8 cellular contexts compared by ENCODE assay signal in the genomic region with DNA sequence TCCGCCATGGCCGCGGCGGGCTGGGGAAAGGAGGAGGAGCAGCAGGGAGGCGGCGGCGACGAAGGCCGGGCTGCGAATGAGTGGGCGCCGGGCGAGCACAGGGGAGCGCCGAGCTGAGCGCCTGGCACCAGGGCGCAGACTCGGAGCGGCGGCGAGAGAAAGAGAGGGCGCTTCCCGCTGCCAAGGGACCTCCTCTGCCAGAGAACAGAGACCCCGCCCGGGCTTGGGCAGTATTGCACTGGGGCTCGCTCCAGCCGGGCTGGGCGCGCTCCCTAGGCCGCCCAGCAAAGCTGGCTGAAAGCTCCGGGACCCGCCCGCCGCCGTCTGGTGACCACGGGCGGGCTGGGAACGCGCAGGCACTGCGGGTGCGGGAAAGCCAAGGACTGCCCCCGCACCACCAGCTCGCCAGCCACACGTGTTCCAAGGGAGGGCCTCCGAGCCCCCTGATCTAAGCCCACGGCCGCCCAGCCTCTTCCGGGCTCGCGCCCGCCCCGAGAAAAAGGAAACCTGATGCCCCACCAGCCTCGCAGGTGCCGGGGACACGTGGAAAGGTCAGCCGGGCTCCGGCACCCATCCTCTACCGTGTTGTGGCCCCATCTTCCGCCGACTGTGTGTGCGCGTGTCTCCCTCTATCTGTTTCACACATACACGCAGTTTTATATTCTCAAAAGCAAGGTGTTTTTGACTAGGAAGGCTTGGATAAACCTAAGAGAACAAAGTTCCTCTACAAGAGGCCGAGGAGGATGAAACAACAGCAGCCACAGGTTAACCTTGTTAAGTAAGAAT. TPM values are rescaled to one million over a fixed set of nuclear protein-coding genes. Genes with fewer than 3 reads are reported as not detected.
DNase-seq lines count a peak whose midpoint lies in the region; TF ChIP-seq lines count a peak whose summit lies in the region.

A gene (minus strand): TSS at position 140 of the 786 bp plus-strand sequence. CDS start 132 bp downstream, at position 8.

- peak within 1 kb of the TSS; percentile 94 for H3K56ac ChIP-seq in mesendoderm (ENCODE audit: low read length)

- H2BK5ac ChIP-seq in mesendoderm (ENCODE audit: low read length): no peak within 1 kb of the TSS

- H3K27ac ChIP-seq in effector memory CD4-positive, alpha-beta T cell (ENCODE audit: insufficient read depth, low read length, poor library complexity, severe bottlenecking): peak within 1 kb of the TSS; percentile 84
- peak within 1 kb of the TSS; percentile 87 for H3K27ac ChIP-seq in mesendoderm (ENCODE audit: low read depth, low read length)

- peak within 1 kb of the TSS; percentile 96 for H3K18ac ChIP-seq in mesendoderm (ENCODE audit: low read length)

- DNase-seq in COR-L47 (lab: John Stamatoyannopoulos, UW): peak; percentile 93
- DNase-seq in GM20000 (ENCODE audit: low spot score): peak; percentile 87
- peak; percentile 96 for DNase-seq in HT-29 (ENCODE audit: low spot score)
- DNase-seq in NK-92 treated with Interleukin-12 subunit alpha and Interleukin-12 subunit beta, amount 100 ng/mL, for 24 hours (lab: John Stamatoyannopoulos, UW): peak; percentile 84
- DNase-seq in effector memory CD4-positive, alpha-beta T cell: peak; percentile 81 to 86 (median 85)
- peak; percentile 95 for DNase-seq in mesendoderm
- peak; percentile 86 for DNase-seq in stimulated activated CD8-positive, alpha-beta memory T cell treated with anti-CD3 and anti-CD28 coated beads, Interleukin-15, amount 100 ng/mL, for 1 hour (ENCODE audit: low read depth)

- H3K4me2 ChIP-seq in mesendoderm (ENCODE audit: low read length): peak within 1 kb of the TSS; percentile 97

- no peaks in the 10 kb centered on the region for H3K36me3 ChIP-seq in effector memory CD4-positive, alpha-beta T cell (ENCODE audit: control insufficient read depth, insufficient read depth, low read length)
- no peaks in the 10 kb centered on the region for H3K36me3 ChIP-seq in mesendoderm (ENCODE audit: control insufficient read depth, insufficient read depth, low read length)

- no peak within 1 kb of the TSS for H2BK15ac ChIP-seq in mesendoderm (replicated peaks; ENCODE audit: low read depth)

- no peak within 1 kb of the TSS for H2BK120ac ChIP-seq in mesendoderm (ENCODE audit: low read depth, low read length)

- H4K8ac ChIP-seq in mesendoderm (ENCODE audit: low read depth, low read length): no peak within 1 kb of the TSS

- CTCF ChIA-PET in activated CD8-positive, alpha-beta memory T cell treated with anti-CD3 and anti-CD28 coated beads for 36 hours (lab: Charles Lee): interaction anchor here (0.7 to 3.7 kb wide), 12 partner anchors 18 to 99 kb away, joined by 3 to 19 read pairs (median 5); no protein-coding TSS in a partner anchor

- H3K27me3 ChIP-seq in effector memory CD4-positive, alpha-beta T cell (replicated peaks; ENCODE audit: control insufficient read depth, insufficient read depth, low read length, poor library complexity, severe bottlenecking): no peaks in the 10 kb centered on the region
- H3K27me3 ChIP-seq in mesendoderm (ENCODE audit: insufficient read depth, low read length, poor library complexity): no peaks in the 10 kb centered on the region

- H3K79me2 ChIP-seq in mesendoderm (ENCODE audit: control insufficient read depth, insufficient read depth, low read length): peaks cover 44% of the 10 kb centered on the region

- POLR2A ChIA-PET in activated CD8-positive, alpha-beta memory T cell treated with anti-CD3 and anti-CD28 coated beads for 36 hours (lab: Charles Lee): interaction anchor here (0.8 to 4.5 kb wide), 7 partner anchors 19 to 93 kb away, joined by 3 to 35 read pairs (median 7); no protein-coding TSS in a partner anchor

- peak within 1 kb of the TSS; percentile 99 for H3K4me3 ChIP-seq in effector memory CD4-positive, alpha-beta T cell (ENCODE audit: insufficient read depth, low read depth, low read length, poor library complexity, severe bottlenecking)
- peak within 1 kb of the TSS; percentile 84 for H3K4me3 ChIP-seq in mesendoderm (ENCODE audit: low read length)

- peaks cover 25% of the 10 kb centered on the region for H3K4me1 ChIP-seq in effector memory CD4-positive, alpha-beta T cell (ENCODE audit: control insufficient read depth, insufficient read depth, low read length, poor library complexity, severe bottlenecking)
- H3K4me1 ChIP-seq in mesendoderm (ENCODE audit: control insufficient read depth, low read depth, low read length): peaks cover 7% of the 10 kb centered on the region

- H3K9me3 ChIP-seq in effector memory CD4-positive, alpha-beta T cell (ENCODE audit: control insufficient read depth, low read length): no peaks in the 10 kb centered on the region

- peak within 1 kb of the TSS; percentile 87 for H3K9ac ChIP-seq in mesendoderm (ENCODE audit: low read length)

- H3K23ac ChIP-seq in mesendoderm (ENCODE audit: low read length): no peak within 1 kb of the TSS

- peak within 1 kb of the TSS; percentile 49 for H3K4ac ChIP-seq in mesendoderm (ENCODE audit: low read depth, low read length)

- H4K5ac ChIP-seq in mesendoderm (ENCODE audit: low read length): no peak within 1 kb of the TSS

- H2AK5ac ChIP-seq in mesendoderm (ENCODE audit: low read length): no peak within 1 kb of the TSS

- peak; percentile 68 for TF ChIP-seq CTCF in GM20000 (IDR thresholded peaks at IDR 0.05; ENCODE audit: extremely low read depth, missing control alignments)

- no CpG with 5 or more reads among the region's 64 CpGs for WGBS in mesendoderm (ENCODE audit: extremely low coverage, insufficient coverage, low lambda C conversion rate)

- H3K79me1 ChIP-seq in mesendoderm (ENCODE audit: low read length): peaks cover 12% of the 10 kb centered on the region

RNA-seq across cellular contexts. Expression of the gene that starts here (rescaled TPM):
- total RNA-seq in HT-29 (2014; rRNA removed; shearing (Covaris generic)): 15.7 and 18.5 TPM in 2 replicates
- total RNA-seq in activated CD8-positive, alpha-beta memory T cell treated with anti-CD3 and anti-CD28 coated beads for 36 hours: 10 to 100 TPM; 55.4 to 55.9 TPM
- 35.7 TPM for polyA plus RNA-seq in mesendoderm (2013, experiment 1 of 2)
- polyA plus RNA-seq in mesendoderm (2013, experiment 2 of 2): 35.7 TPM

Comparison
In these comparisons a context has a peak if more than half of its experiments do, and no peak if none do; other contexts are left out.
1. Peak in every context shown above with its lines: DNase-seq, H3K4me3 ChIP-seq and H3K27ac ChIP-seq.